ENCODE assay signal across 1 cellular context in genomic region chr15:32641517-32642059, GRCh38.
TF ChIP-seq lines count a peak whose summit lies in the region.

SCG5 (plus strand) TSS chr15:32641710; CDS start chr15:32643593, 1,883 bp downstream.

TF ChIP-seq in endothelial cell of umbilical vein, 7 proteins besides CTCF, POLR2A, EP300 and RAD21 (continued from another document):
- TF ChIP-seq GATA2 (IDR thresholded peaks at IDR 0.05; ENCODE audit: insufficient read depth, insufficient read length, low read depth, low read length) (no peak), POLR2AphosphoS5 (IDR thresholded peaks at IDR 0.05; ENCODE audit: insufficient read depth, low read depth, low read length) (peak; percentile 58)
